ENCODE assay signal across 12 cellular contexts in the genomic region with DNA sequence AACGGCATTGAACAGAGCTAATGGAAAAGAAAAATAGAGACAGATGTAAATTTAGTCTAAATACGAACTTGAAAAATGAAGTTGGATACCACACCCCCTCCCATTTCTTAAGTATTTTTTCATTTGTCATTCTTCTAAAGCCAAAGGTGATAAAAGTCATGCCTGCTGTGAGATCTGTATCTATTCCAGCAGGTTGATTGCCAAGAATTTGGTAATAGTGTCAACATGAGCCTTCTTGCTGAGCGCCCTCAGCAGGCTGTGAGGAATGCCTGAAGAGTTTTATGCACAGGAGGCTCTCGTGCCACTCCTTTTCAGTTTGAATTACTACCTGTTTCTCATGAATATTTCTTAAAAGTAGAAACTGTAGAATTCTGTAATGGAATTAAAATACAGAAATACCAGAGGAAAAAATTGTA.
DNase-seq lines count a peak whose midpoint lies in the region; ATAC-seq and TF ChIP-seq lines count a peak whose summit lies in the region.
"Had no signal": no experiment of that assay in that cellular context is flagged by ENCODE, and none has a peak within 500 bp of the region (broad histone marks: within the 10 kb centered on the region; RNA-seq: fewer than 3 reads in every experiment).

No MANE protein-coding gene starts in this region.

- no peak overlapping the region for H3K9ac ChIP-seq in HCT116 (ENCODE audit: low read length)

- TF ChIP-seq RAD21 in HCT116 (IDR thresholded peaks at IDR 0.05; ENCODE audit: low read depth) = no peak

- no peaks in the 10 kb centered on the region for H3K9me3 ChIP-seq in HCT116 (ENCODE audit: control insufficient read depth in 1 of 2, insufficient read depth in 1 of 2, low read depth in 1 of 2, low read length in 2 of 2)
- no peaks in the 10 kb centered on the region for H3K9me3 ChIP-seq in left ventricle myocardium inferior (replicated peaks)
- H3K9me3 ChIP-seq in gastrocnemius medialis = no peaks in the 10 kb centered on the region
- H3K9me3 ChIP-seq: spleen had no signal

- no TSS peak for BruUV-seq in HCT116 (replicated peaks; lab: Mats Ljungman, UMichigan)

- no peaks in the 10 kb centered on the region for H3K79me2 ChIP-seq in HCT116 (ENCODE audit: insufficient read depth, low read length)

- no peaks in the 10 kb centered on the region for H3K9me2 ChIP-seq in HCT116 (ENCODE audit: insufficient read depth)

- no peaks in the 10 kb centered on the region for H4K20me1 ChIP-seq in HCT116 (ENCODE audit: insufficient read depth)

- TF ChIP-seq CTCF in HCT116 (IDR thresholded peaks at IDR 0.05 in 2 of 3, conservative IDR thresholded peaks at IDR 0.05 in 1 of 3; ENCODE audit: borderline replicate concordance in 1 of 3, insufficient read depth in 1 of 3, low read depth in 2 of 3, low read length in 2 of 3) = 0 out of 6 replicates have a peak, but pooled peaks of 2 of the 3 experiments have one; percentile 2 to 21
- no peak for TF ChIP-seq CTCF in left ventricle myocardium inferior (IDR thresholded peaks at IDR 0.05; ENCODE audit: borderline replicate concordance)
- peak in 1 of 5 experiments; percentile 10 for TF ChIP-seq CTCF in gastrocnemius medialis (IDR thresholded peaks at IDR 0.05 in 4 of 5, conservative IDR thresholded peaks at IDR 0.05 in 1 of 5)

- intact Hi-C loops in HCT116 (cut with micrococcal nuclease) (no loop called here), left ventricle myocardium inferior (cut with micrococcal nuclease) (loop anchor here (10.0 kb wide), 1 partner anchor 375 kb away; no protein-coding TSS in a partner anchor), gastrocnemius medialis (cut with DNase I; ENCODE audit: low total_unique reads) (loop anchor here (2.0 to 10.0 kb wide), 3 partner anchors 49 to 395 kb away; no protein-coding TSS in a partner anchor)

- CTCF ChIA-PET in HCT116 (lab: Charles Lee) = no interaction called here

- H3K4me2 ChIP-seq in HCT116 (ENCODE audit: low read length) = no peak overlapping the region

- no peak overlapping the region for H2AFZ ChIP-seq in HCT116 (ENCODE audit: low read depth, low read length, poor library complexity, severe bottlenecking)

- POLR2A ChIA-PET in HCT116 (lab: Charles Lee) = no interaction called here

- ATAC-seq in HCT116 (no peak), gastrocnemius medialis (peak; percentile 71 to 80), HG02571 (IDR thresholded peaks at IDR 0.05; ENCODE audit: unreplicated experiment) (no peak), GM18505 (IDR thresholded peaks at IDR 0.05; ENCODE audit: unreplicated experiment) (no peak)

- H3K4me1 ChIP-seq in HCT116 (ENCODE audit: control insufficient read depth in 1 of 2, insufficient read depth in 2 of 2, low read length in 2 of 2) = peaks cover 0 to 5% of the 10 kb centered on the region in 2 experiments; a peak in 1 of 4 replicates
- peaks cover 49% of the 10 kb centered on the region for H3K4me1 ChIP-seq in left ventricle myocardium inferior
- H3K4me1 ChIP-seq in gastrocnemius medialis = peaks cover 43 to 56% of the 10 kb centered on the region in 2 donors
- H3K4me1 ChIP-seq: spleen had no signal

- H3K27me3 ChIP-seq in HCT116 (ENCODE audit: insufficient read depth, low read length) (no peaks in the 10 kb centered on the region), left ventricle myocardium inferior (ENCODE audit: low read depth) (no peaks in the 10 kb centered on the region), gastrocnemius medialis (no peaks in the 10 kb centered on the region)
- H3K27me3 ChIP-seq: spleen had no signal

- DNase-seq in HCT116 (ENCODE audit: low read depth, low spot score) (no peak), amniotic epithelial cell (ENCODE audit: low read depth) (peak; percentile 19), left ventricle myocardium inferior (no peak), gastrocnemius medialis (peak; percentile 37 to 62), dedifferentiated amniotic fluid mesenchymal stem cell (ENCODE audit: extremely low spot score) (no peak), NCI-H2107 (lab: John Stamatoyannopoulos, UW) (no peak)
- DNase-seq: KG1; NCI-H510A; spleen; stimulated activated CD8-positive, alpha-beta memory T cell treated with anti-CD3 and anti-CD28 coated beads, Interleukin-4, amount 100 ng/mL, for 48 hours had no signal

- H3K27ac ChIP-seq in HCT116 (ENCODE audit: low read depth, low read length) = no peak overlapping the region
- H3K27ac ChIP-seq in left ventricle myocardium inferior (replicated peaks) = peak overlapping the region; percentile 54
- peak overlapping the region; percentile 81 to 88 (median 86) for H3K27ac ChIP-seq in gastrocnemius medialis
- H3K27ac ChIP-seq: spleen had no signal

- H3K36me3 ChIP-seq in HCT116 (ENCODE audit: control insufficient read depth in 1 of 2, insufficient read depth in 2 of 2, low read length in 2 of 2) (no peaks in the 10 kb centered on the region), left ventricle myocardium inferior (peaks cover 16% of the 10 kb centered on the region), gastrocnemius medialis (peaks cover 0 to under 1% of the 10 kb centered on the region in 2 donors)

- H3K4me3 ChIP-seq in HCT116 (replicated peaks in 1 of 2; ENCODE audit: low read depth in 1 of 2, low read length in 2 of 2) = no peak overlapping the region
- H3K4me3 ChIP-seq in left ventricle myocardium inferior = no peak overlapping the region
- H3K4me3 ChIP-seq in gastrocnemius medialis = peak overlapping the region in 1 of 4 donors; percentile 19
- H3K4me3 ChIP-seq: spleen had no signal

- RAD21 ChIA-PET in HCT116 (lab: Charles Lee; ENCODE audit: low non-redundant PET in 1 of 2, low total read pairs in 2 of 2, uncharacterized antibody in 2 of 2, unreplicated experiment in 2 of 2) = interaction anchor here in 1 of 2 experiments (0.5 kb wide), 1 partner anchor 89 kb away, joined by 5 read pairs; no protein-coding TSS in a partner anchor

- TF ChIP-seq POLR2A in HCT116 (IDR thresholded peaks at IDR 0.05; ENCODE audit: borderline replicate concordance, extremely low read depth, insufficient read depth, insufficient read length) = no peak
- TF ChIP-seq POLR2A in gastrocnemius medialis (IDR thresholded peaks at IDR 0.05) = no peak
- no peak for TF ChIP-seq POLR2A in GM18505 (IDR thresholded peaks at IDR 0.05; ENCODE audit: borderline replicate concordance, extremely low read depth, insufficient read depth, insufficient read length)

- in situ Hi-C loops in gastrocnemius medialis (cut with MboI; ENCODE audit: low sequenced_read_pairs in 4 of 4) = loop anchor here (5.0 to 25.0 kb wide), 7 partner anchors 145 to 532 kb away; no protein-coding TSS in a partner anchor

TF ChIP-seq in HCT116, 20 proteins besides CTCF, POLR2A, EP300 and RAD21:
- TF ChIP-seq ZFX (IDR thresholded peaks at IDR 0.05) (no peak), SRF (IDR thresholded peaks at IDR 0.05; ENCODE audit: low read depth) (no peak), YY1 (IDR thresholded peaks at IDR 0.05; ENCODE audit: extremely low read depth, insufficient replicate concordance, low read depth, low read length) (no peak), EGR1 (IDR thresholded peaks at IDR 0.05; ENCODE audit: low read depth) (no peak), CBX3 (IDR thresholded peaks at IDR 0.05; ENCODE audit: low read depth) (no peak), ZNF274 (IDR thresholded peaks at IDR 0.05; ENCODE audit: low read depth, low read length) (no peak), EZH2 (IDR thresholded peaks at IDR 0.05) (no peak)

Comparison
In these comparisons a context has a peak if more than half of its experiments do, and no peak if none do; other contexts are left out.
1. ATAC-seq: peak in gastrocnemius medialis (2 of 2); none in HCT116 (single experiment), HG02571 (single experiment) and GM18505 (single experiment).
2. DNase-seq: peak in amniotic epithelial cell (single experiment) and gastrocnemius medialis (2 of 2); none in HCT116 (single experiment), left ventricle myocardium inferior (single experiment), dedifferentiated amniotic fluid mesenchymal stem cell (single experiment) and NCI-H2107 (single experiment).